Comparison of ENCODE assay signal across 8 cellular contexts in the genomic region with DNA sequence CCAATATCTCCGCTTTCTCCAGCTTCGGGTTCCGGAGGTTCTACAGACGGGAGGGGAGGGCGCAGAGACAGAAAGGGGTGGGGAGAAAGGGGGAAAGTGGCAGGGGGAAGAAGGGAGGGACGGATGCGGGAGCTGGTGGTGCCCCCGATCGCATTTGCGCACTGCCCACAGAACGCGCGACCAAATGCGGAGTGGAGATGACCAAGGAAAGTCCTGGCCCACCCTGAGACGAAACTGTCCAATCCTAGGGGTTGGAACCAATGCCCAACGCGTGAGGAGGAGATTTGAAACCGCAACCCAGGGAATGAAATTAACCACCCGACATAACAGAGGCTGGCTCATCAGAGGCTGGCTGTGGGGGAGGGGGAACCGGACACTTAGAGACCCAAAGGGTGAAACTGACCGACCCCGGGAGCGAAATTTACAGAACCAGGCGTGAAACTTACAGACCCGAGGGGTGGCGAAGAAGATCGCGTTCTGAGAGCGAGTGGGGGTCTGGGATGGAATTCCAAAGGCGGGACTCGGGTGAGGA. TPM values are rescaled to one million over a fixed set of nuclear protein-coding genes. Genes with fewer than 3 reads are reported as not detected.
DNase-seq lines count a peak whose midpoint lies in the region; TF ChIP-seq lines count a peak whose summit lies in the region.

No MANE protein-coding gene starts in this region.

- intact Hi-C loops in esophagus squamous epithelium (cut with DNase I) (no loop called here), prostate gland (cut with DNase I) (loop anchor here (5.0 kb wide), 1 partner anchor 65 kb away; no protein-coding TSS in a partner anchor)

- TF ChIP-seq CTCF in esophagus squamous epithelium (IDR thresholded peaks at IDR 0.05), result no peak
- no peak for TF ChIP-seq CTCF in prostate gland (IDR thresholded peaks at IDR 0.05)

- TF ChIP-seq POLR2A in esophagus squamous epithelium (IDR thresholded peaks at IDR 0.05), result no peak
- TF ChIP-seq POLR2A in prostate gland (IDR thresholded peaks at IDR 0.05), result no peak

- H3K27me3 ChIP-seq in esophagus squamous epithelium (peaks cover 0 to 61% (median 2%) of the 10 kb centered on the region in 4 donors), prostate gland (replicated peaks; ENCODE audit: insufficient read depth) (no peaks in the 10 kb centered on the region)

- WGBS in esophagus squamous epithelium, 2 donors, result 1% methylated on average over 24 to 25 of the region's 31 CpGs
- 1% methylated on average over 31 of the region's 31 CpGs for WGBS in prostate gland

- peak overlapping the region; percentile 30 to 74 (median 62) for H3K4me3 ChIP-seq in esophagus squamous epithelium
- peak overlapping the region; percentile 29 to 41 for H3K4me3 ChIP-seq in prostate gland

- DNase-seq in activated CD8-positive, alpha-beta memory T cell treated with anti-CD3 and anti-CD28 coated beads for 24 hours, result peak; percentile 63
- no peak for DNase-seq in activated CD8-positive, alpha-beta memory T cell treated with anti-CD3 and anti-CD28 coated beads, Interleukin-2, amount 50 U/mL, for 4 hours
- peak; percentile 57 to 77 for DNase-seq in SW 1271 (lab: John Stamatoyannopoulos, UW)
- DNase-seq in esophagus squamous epithelium (lab: John Stamatoyannopoulos, UW), result no peak
- DNase-seq in prostate gland (ENCODE audit: low spot score), result no peak
- no peak for DNase-seq in NCI-H2196 (lab: John Stamatoyannopoulos, UW; ENCODE audit: unreplicated experiment)
- DNase-seq in NCI-H446 (lab: John Stamatoyannopoulos, UW), result no peak
- no peak for DNase-seq in NCI-H446 treated with DMSO at 0.1 percent for 48 hours (lab: John Stamatoyannopoulos, UW)

- H3K4me1 ChIP-seq in esophagus squamous epithelium, result peaks cover 64 to 93% (median 76%) of the 10 kb centered on the region in 3 donors
- peaks cover 10% of the 10 kb centered on the region for H3K4me1 ChIP-seq in prostate gland (replicated peaks)

- peak overlapping the region in 3 of 4 donors; percentile 28 to 44 (median 43) for H3K27ac ChIP-seq in esophagus squamous epithelium
- H3K27ac ChIP-seq in prostate gland, result no peak overlapping the region

- H3K9me3 ChIP-seq in esophagus squamous epithelium (no peaks in the 10 kb centered on the region), prostate gland (no peaks in the 10 kb centered on the region)

- H3K36me3 ChIP-seq in esophagus squamous epithelium (no peaks in the 10 kb centered on the region), prostate gland (no peaks in the 10 kb centered on the region)

RNA-seq across cellular contexts. Expression of a gene that starts 1.4 kb away (rescaled TPM):
- total RNA-seq in esophagus squamous epithelium (not detected), prostate gland (under 1 TPM in 1 of 2 donors, not detected in 1; 0.34 TPM)

RNA-seq across cellular contexts. Expression of a gene that starts 4.1 kb away (rescaled TPM):
- total RNA-seq in esophagus squamous epithelium (1 to 10 TPM in 2 of 4 donors, under 1 TPM in 1, not detected in 1; 0.30 to 8.8 (median 2.2) TPM), prostate gland (1 to 10 TPM in 1 of 2 donors, not detected in 1; 2.4 TPM)

RNA-seq across cellular contexts. Expression of a gene that starts 29.7 kb away (rescaled TPM):
- total RNA-seq in esophagus squamous epithelium, result 10 to 100 TPM; 33.6 to 95.0 (median 56.3) TPM
- 100 to 1,000 TPM; 119 to 142 TPM for total RNA-seq in prostate gland

RNA-seq across cellular contexts. Expression of a gene that starts 34.9 kb away (rescaled TPM):
- 10 to 100 TPM in 2 of 4 donors, 1 to 10 TPM in 1, under 1 TPM in 1; 0.76 to 34.6 (median 10.8) TPM for total RNA-seq in esophagus squamous epithelium
- under 1 TPM; 0.18 to 0.40 TPM for total RNA-seq in prostate gland

RNA-seq across cellular contexts. Expression of a gene that starts 40.3 kb away (rescaled TPM):
- total RNA-seq in esophagus squamous epithelium, result 10 to 100 TPM in 3 of 4 donors, 1 to 10 TPM in 1; 6.2 to 20.4 (median 12.0) TPM
- total RNA-seq in prostate gland, result 10 to 100 TPM; 34.2 to 65.2 TPM

Comparison
In these comparisons a context has a peak if more than half of its experiments do, and no peak if none do; other contexts are left out.
1. DNase-seq: peak in activated CD8-positive, alpha-beta memory T cell treated with anti-CD3 and anti-CD28 coated beads for 24 hours (single experiment) and SW 1271 (2 of 2); none in activated CD8-positive, alpha-beta memory T cell treated with anti-CD3 and anti-CD28 coated beads, Interleukin-2, amount 50 U/mL, for 4 hours (single experiment), esophagus squamous epithelium (single experiment), prostate gland (single experiment), NCI-H2196 (single experiment), NCI-H446 (0 of 2) and NCI-H446 treated with DMSO at 0.1 percent for 48 hours (single experiment).
2. H3K27ac ChIP-seq: peak in esophagus squamous epithelium (3 of 4); none in prostate gland (0 of 2).